8 cellular contexts compared by ENCODE assay signal in the genomic region with DNA sequence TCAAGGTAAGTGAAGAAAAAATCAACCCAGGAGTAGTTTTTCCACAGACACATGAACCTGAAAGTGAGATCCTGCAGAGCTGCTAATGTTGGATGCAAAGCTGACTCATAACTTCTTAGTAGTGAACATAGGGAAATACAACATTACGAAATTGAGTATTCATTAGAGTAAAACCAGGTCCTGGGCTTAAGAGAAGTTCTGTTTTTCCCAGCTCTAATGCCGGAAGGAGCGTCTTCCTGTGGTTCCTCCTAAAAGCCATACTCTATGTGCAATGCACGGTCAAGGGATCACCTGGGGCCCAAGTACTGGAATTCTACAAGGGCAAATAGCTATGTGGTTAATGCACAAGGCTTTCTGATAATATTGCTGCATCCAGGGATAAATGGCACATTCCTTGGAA.
DNase-seq lines count a peak whose midpoint lies in the region; ATAC-seq and TF ChIP-seq lines count a peak whose summit lies in the region.
"Had no signal": no experiment of that assay in that cellular context is flagged by ENCODE, and none has a peak within 500 bp of the region (broad histone marks: within the 10 kb centered on the region; RNA-seq: fewer than 3 reads in every experiment).

No MANE protein-coding gene starts in this region.

- H3K27ac ChIP-seq in HL-60 (replicated peaks) (no peak overlapping the region), RWPE1 (no peak overlapping the region), fibroblast of lung (ENCODE audit: insufficient read depth, low read length) (peak overlapping the region; percentile 49), gastrocnemius medialis (no peak overlapping the region), tibial artery (no peak overlapping the region)

- CTCF ChIA-PET in RWPE1 (lab: Yijun Ruan, JAX) = interaction anchor here (0.6 kb wide), 3 partner anchors 120 to 642 kb away, joined by 3 to 4 read pairs (median 3); no protein-coding TSS in a partner anchor

- peaks cover 89% of the 10 kb centered on the region for H3K79me2 ChIP-seq in fibroblast of lung (ENCODE audit: control insufficient read depth, insufficient read depth, low read length)

- H2AFZ ChIP-seq in fibroblast of lung (ENCODE audit: low read length) = no peak overlapping the region

- intact Hi-C loops in gastrocnemius medialis (cut with DNase I; ENCODE audit: low total_unique reads) (no loop called here), tibial artery (cut with DNase I; ENCODE audit: low total_unique reads) (no loop called here)

- TF ChIP-seq CTCF in HL-60 (IDR thresholded peaks at IDR 0.05; ENCODE audit: insufficient read depth, low read length) (no peak), RWPE1 (conservative IDR thresholded peaks at IDR 0.05; ENCODE audit: low read depth) (no peak), fibroblast of lung (conservative IDR thresholded peaks at IDR 0.05 in 1 of 2, IDR thresholded peaks at IDR 0.05 in 1 of 2; ENCODE audit: low read depth in 1 of 2, low read length in 2 of 2) (no peak), gastrocnemius medialis (IDR thresholded peaks at IDR 0.05 in 4 of 5, conservative IDR thresholded peaks at IDR 0.05 in 1 of 5) (no peak), tibial artery (IDR thresholded peaks at IDR 0.05) (no peak)

- POLR2A ChIA-PET in RWPE1 (lab: Yijun Ruan, JAX; ENCODE audit: low non-redundant PET) = no interaction called here

- H3K4me1 ChIP-seq in fibroblast of lung (ENCODE audit: control insufficient read depth, extremely low read depth, insufficient read depth, low read length) (peaks cover 7% of the 10 kb centered on the region), gastrocnemius medialis (peaks cover 53 to 62% of the 10 kb centered on the region in 2 donors), tibial artery (peaks cover 0 to 57% (median 25%) of the 10 kb centered on the region in 4 donors)

- TF ChIP-seq POLR2A in gastrocnemius medialis (IDR thresholded peaks at IDR 0.05) = no peak

- in situ Hi-C loops in gastrocnemius medialis (cut with MboI; ENCODE audit: low sequenced_read_pairs in 4 of 4) = no loop called here

- H4K20me1 ChIP-seq in fibroblast of lung (ENCODE audit: control insufficient read depth, extremely low read depth, insufficient read depth, low read length) = peaks cover 4% of the 10 kb centered on the region

- no peaks in the 10 kb centered on the region for H3K9me3 ChIP-seq in fibroblast of lung (ENCODE audit: control insufficient read depth, insufficient read depth, low read depth, low read length)
- H3K9me3 ChIP-seq in gastrocnemius medialis = no peaks in the 10 kb centered on the region
- no peaks in the 10 kb centered on the region for H3K9me3 ChIP-seq in tibial artery

- DNase-seq in HL-60 (ENCODE audit: low read depth in 1 of 2, low spot score in 1 of 2) = peak; percentile 31 to 38
- peak; percentile 53 for DNase-seq in RWPE1 (ENCODE audit: low spot score)
- DNase-seq in fibroblast of lung (ENCODE audit: low read depth in 2 of 2) = peak; percentile 69 to 76
- no peak for DNase-seq in gastrocnemius medialis
- DNase-seq in tibial artery = no peak
- DNase-seq in NCI-H187 treated with DMSO at 0.1 percent for 48 hours (lab: John Stamatoyannopoulos, UW) = no peak
- DNase-seq: amniotic stem cell had no signal

- peaks cover 3% of the 10 kb centered on the region for H3K36me3 ChIP-seq in fibroblast of lung (ENCODE audit: control insufficient read depth, insufficient read depth, low read length)
- H3K36me3 ChIP-seq in gastrocnemius medialis = no peaks in the 10 kb centered on the region
- no peaks in the 10 kb centered on the region for H3K36me3 ChIP-seq in tibial artery

- H3K4me2 ChIP-seq in fibroblast of lung (ENCODE audit: extremely low read depth, insufficient read depth, low read length) = no peak overlapping the region

- no peak overlapping the region for H3K4me3 ChIP-seq in HL-60 (replicated peaks; ENCODE audit: insufficient read depth, low read length)
- H3K4me3 ChIP-seq in fibroblast of lung (replicated peaks in 1 of 4; ENCODE audit: control extremely low read depth in 1 of 4, insufficient read depth in 1 of 4, low read depth in 3 of 4, low read length in 4 of 4) = no peak overlapping the region
- H3K4me3 ChIP-seq in gastrocnemius medialis = no peak overlapping the region
- H3K4me3 ChIP-seq in tibial artery = no peak overlapping the region

- no peak overlapping the region for H3K9ac ChIP-seq in fibroblast of lung (ENCODE audit: insufficient read depth, low read length)

- no peaks in the 10 kb centered on the region for H3K27me3 ChIP-seq in HL-60 (ENCODE audit: insufficient read depth, poor library complexity, severe bottlenecking)
- no peaks in the 10 kb centered on the region for H3K27me3 ChIP-seq in fibroblast of lung (ENCODE audit: control insufficient read depth, insufficient read depth, low read length)
- no peaks in the 10 kb centered on the region for H3K27me3 ChIP-seq in gastrocnemius medialis
- H3K27me3 ChIP-seq in tibial artery = no peaks in the 10 kb centered on the region

- ATAC-seq in gastrocnemius medialis (peak; percentile 49 to 53), HG03469 (IDR thresholded peaks at IDR 0.05; ENCODE audit: unreplicated experiment) (no peak)

Comparison
In these comparisons a context has a peak if more than half of its experiments do, and no peak if none do; other contexts are left out.
1. DNase-seq: peak in HL-60 (2 of 2), RWPE1 (single experiment) and fibroblast of lung (2 of 2); none in gastrocnemius medialis (0 of 2), tibial artery (0 of 2) and NCI-H187 treated with DMSO at 0.1 percent for 48 hours (single experiment).